2 cellular contexts compared by ENCODE assay signal in genomic region chr16:27215660-27216059, GRCh38.
A peak's percentile ranks its signal among the peaks of the same experiment; 100 is the strongest.
TF ChIP-seq lines count a peak whose summit lies in the region.

No MANE protein-coding gene starts in this region.

TF ChIP-seq in liver, 16 proteins besides CTCF, POLR2A, EP300 and RAD21:
- TF ChIP-seq SP1 (IDR thresholded peaks at IDR 0.05) (no peak), YY1 (IDR thresholded peaks at IDR 0.05) (peak; percentile 9), REST (IDR thresholded peaks at IDR 0.05) (peak; percentile 75)

TF ChIP-seq in HepG2, 621 proteins besides CTCF, POLR2A, EP300 and RAD21:
- no peak for TF ChIP-seq NFIB (CRISPR knock-in tag; IDR thresholded peaks at IDR 0.05; ENCODE audit: borderline replicate concordance)
- TF ChIP-seq, protein P1, sequence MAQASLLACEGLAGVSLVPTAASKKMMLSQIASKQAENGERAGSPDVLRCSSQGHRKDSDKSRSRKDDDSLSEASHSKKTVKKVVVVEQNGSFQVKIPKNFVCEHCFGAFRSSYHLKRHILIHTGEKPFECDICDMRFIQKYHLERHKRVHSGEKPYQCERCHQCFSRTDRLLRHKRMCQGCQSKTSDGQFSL (CRISPR knock-in tag; IDR thresholded peaks at IDR 0.05), result no peak
- no peak for TF ChIP-seq SIX1 (CRISPR knock-in tag; IDR thresholded peaks at IDR 0.05; ENCODE audit: borderline replicate concordance)
- TF ChIP-seq SPEN (CRISPR knock-in tag; IDR thresholded peaks at IDR 0.05; ENCODE audit: low read depth), result no peak
- TF ChIP-seq REST (IDR thresholded peaks at IDR 0.05; ENCODE audit: borderline replicate concordance in 1 of 2, low read depth in 1 of 2, low read length in 2 of 2), result no peak
- no peak for TF ChIP-seq DBP (CRISPR knock-in tag; IDR thresholded peaks at IDR 0.05; ENCODE audit: not compliant biosample characterization)
- TF ChIP-seq NFE2L2 (IDR thresholded peaks at IDR 0.05; ENCODE audit: low read length), result no peak
- TF ChIP-seq ZNF230 (CRISPR knock-in tag; IDR thresholded peaks at IDR 0.05), result no peak
- no peak for TF ChIP-seq TCF7L2 (IDR thresholded peaks at IDR 0.05; ENCODE audit: low read depth, low read length)
- TF ChIP-seq ZNF367 (CRISPR knock-in tag; IDR thresholded peaks at IDR 0.05; ENCODE audit: borderline replicate concordance), result no peak
- TF ChIP-seq ZFP41 (CRISPR knock-in tag; IDR thresholded peaks at IDR 0.05; ENCODE audit: borderline replicate concordance), result no peak
TF ChIP-seq in HepG2: peak in this region for 0.
